In the genomic region with DNA sequence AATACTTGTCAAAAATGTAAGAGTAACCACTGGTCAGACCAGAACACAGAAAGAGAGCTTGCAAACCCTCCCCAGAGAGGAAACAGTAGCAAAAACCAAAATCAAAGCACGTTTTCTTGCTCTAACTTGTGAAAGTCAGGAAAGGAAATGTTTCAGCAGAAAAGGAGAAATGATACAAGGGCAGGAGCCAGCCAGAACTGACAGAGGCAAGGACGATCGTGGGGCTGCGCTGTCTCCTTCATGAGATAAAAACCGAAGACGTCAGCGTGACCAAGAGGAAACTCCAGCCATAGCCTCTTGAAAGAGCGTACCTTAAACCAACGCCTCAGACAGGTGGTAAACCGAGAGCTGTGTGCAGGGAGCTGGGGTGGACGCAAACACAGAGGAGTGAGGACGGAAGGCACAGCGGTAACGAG, we compare ENCODE assay signal across 11 cellular contexts. TPM values are rescaled to one million over a fixed set of nuclear protein-coding genes. Genes with fewer than 3 reads are reported as not detected.
DNase-seq lines count a peak whose midpoint lies in the region; ATAC-seq, FAIRE-seq and TF ChIP-seq lines count a peak whose summit lies in the region.
"Had no signal": no experiment of that assay in that cellular context is flagged by ENCODE, and none has a peak within 500 bp of the region (broad histone marks: within the 10 kb centered on the region; RNA-seq: fewer than 3 reads in every experiment).

No MANE protein-coding gene starts in this region.

- H3K27ac Mint-ChIP-seq in glutamatergic neuron (ENCODE audit: unreplicated experiment) = peak overlapping the region; percentile 9

- no peaks in the 10 kb centered on the region for H3K9me3 ChIP-seq in prostate gland
- H3K9me3 ChIP-seq: pancreas had no signal

- H3K36me3 ChIP-seq in prostate gland = peaks cover 0 to 6% of the 10 kb centered on the region in 2 donors

- no peak for FAIRE-seq in urothelium cell line (lab: Jason Lieb, UNC)
- FAIRE-seq: pancreas had no signal

- intact Hi-C loops in prostate gland (cut with DNase I) = no loop called here

- WGBS in prostate gland = 36% methylated on average over 13 of the region's 14 CpGs

- no peak for TF ChIP-seq POLR2A in prostate gland (IDR thresholded peaks at IDR 0.05)

- H3K4me3 Mint-ChIP-seq in glutamatergic neuron (ENCODE audit: unreplicated experiment) = peak overlapping the region; percentile 11

- no peaks in the 10 kb centered on the region for H3K4me1 ChIP-seq in prostate gland (replicated peaks)
- H3K4me1 ChIP-seq: pancreas had no signal

- no peaks in the 10 kb centered on the region for H3K27me3 ChIP-seq in prostate gland (replicated peaks; ENCODE audit: insufficient read depth)
- H3K27me3 ChIP-seq: pancreas had no signal

- peaks cover 9% of the 10 kb centered on the region for H3K9me3 Mint-ChIP-seq in glutamatergic neuron (ENCODE audit: unreplicated experiment)

- H3K4me1 Mint-ChIP-seq in glutamatergic neuron (ENCODE audit: low read depth, unreplicated experiment) = peaks cover 3% of the 10 kb centered on the region

- no peak overlapping the region for H3K4me3 ChIP-seq in prostate gland
- H3K4me3 ChIP-seq: pancreas had no signal

- TF ChIP-seq CTCF in glutamatergic neuron (IDR thresholded peaks at IDR 0.05; ENCODE audit: partially characterized antibody, unreplicated experiment) (no peak), prostate gland (IDR thresholded peaks at IDR 0.05) (no peak)

- DNase-seq in glutamatergic neuron (no peak), urothelium cell line (ENCODE audit: low spot score) (no peak), prostate gland (ENCODE audit: low spot score) (no peak)
- no peak for DNase-seq in stimulated activated CD4-positive, alpha-beta T cell treated with anti-CD3 and anti-CD28 coated beads, Interleukin-4, amount 100 ng/mL, for 4 hours
- DNase-seq in stimulated activated naive CD4-positive, alpha-beta T cell treated with Interleukin-2 at 50 U/mL for 16 hours (lab: John Stamatoyannopoulos, UW) = no peak
- DNase-seq: NCI-H1105 treated with DMSO at 0.1 percent for 48 hours; stimulated activated CD8-positive, alpha-beta memory T cell treated with anti-CD3 and anti-CD28 coated beads, Interleukin-4, amount 100 ng/mL, for 48 hours had no signal

- peak; percentile 77 for ATAC-seq in GM18511 (IDR thresholded peaks at IDR 0.05; ENCODE audit: unreplicated experiment)
- peak; percentile 79 for ATAC-seq in GM21576 (IDR thresholded peaks at IDR 0.05; ENCODE audit: unreplicated experiment)
- ATAC-seq in HG03442 (IDR thresholded peaks at IDR 0.05; ENCODE audit: unreplicated experiment) = peak; percentile 59
- ATAC-seq: pancreas had no signal

- peaks cover 8% of the 10 kb centered on the region for H3K36me3 Mint-ChIP-seq in glutamatergic neuron (ENCODE audit: unreplicated experiment)

- peaks cover 5% of the 10 kb centered on the region for H3K27me3 Mint-ChIP-seq in glutamatergic neuron (ENCODE audit: unreplicated experiment)

- H3K27ac ChIP-seq in prostate gland = peak overlapping the region in 1 of 2 donors; percentile 59
- H3K27ac ChIP-seq: pancreas had no signal

RNA-seq across cellular contexts. Expression of gene LAMA5, which starts 27.5 kb away (rescaled TPM):
- total RNA-seq in glutamatergic neuron (ENCODE audit: unreplicated experiment) (724 TPM), prostate gland (100 to 1,000 TPM; 170 to 272 TPM)

RNA-seq across cellular contexts. Expression of gene ADRM1, which starts 36.9 kb away (rescaled TPM):
- 74.8 TPM for total RNA-seq in glutamatergic neuron (ENCODE audit: unreplicated experiment)
- 100 to 1,000 TPM; 149 to 207 TPM for total RNA-seq in prostate gland

RNA-seq across cellular contexts. Expression of gene RPS21, which starts 47.2 kb away (rescaled TPM):
- total RNA-seq in glutamatergic neuron (ENCODE audit: unreplicated experiment) (829 TPM), prostate gland (1,000 to 10,000 TPM; 1,506 to 4,377 TPM)
